Comparison of ENCODE assay signal across 7 cellular contexts in the genomic region with DNA sequence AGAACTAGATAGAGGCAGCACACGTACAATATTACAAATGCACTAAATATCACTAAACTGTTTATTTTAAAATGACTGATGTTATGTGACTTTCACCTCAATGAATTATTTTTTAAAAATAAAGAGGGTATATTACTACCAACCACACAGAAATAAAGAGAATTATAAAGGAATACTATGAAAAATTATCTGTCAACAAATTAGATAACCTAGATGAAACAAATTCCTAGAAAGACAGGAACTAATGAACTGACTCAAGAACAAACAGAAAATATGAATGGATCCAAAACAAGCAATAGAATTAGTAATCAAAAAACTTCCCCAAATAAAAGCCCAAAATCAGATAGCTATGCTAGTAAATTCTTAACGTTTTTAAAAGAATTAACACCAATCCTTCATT.
"Had no signal": no experiment of that assay in that cellular context is flagged by ENCODE, and none has a peak within 500 bp of the region (broad histone marks: within the 10 kb centered on the region; RNA-seq: fewer than 3 reads in every experiment).

No MANE protein-coding gene starts in this region.

- ATAC-seq: GM12878 had no signal

- DNase-seq: GDM1, GF-D8 had no signal

- H3K4me3 ChIP-seq: GM12878 had no signal

- FAIRE-seq: G401.6, GM12878, GM12891, GM12892, GM18507 had no signal
